1 cellular context compared by ENCODE assay signal in genomic region chr9:136901516-136902258, GRCh38.
TF ChIP-seq lines count a peak whose summit lies in the region.

No MANE protein-coding gene starts in this region.

TF ChIP-seq in GM12878, 131 proteins besides CTCF, POLR2A, EP300 and RAD21:
- TF ChIP-seq IKZF2 (IDR thresholded peaks at IDR 0.05) (peak; percentile 49; a peak in 3 of 4 replicates), TCF12 (IDR thresholded peaks at IDR 0.05; ENCODE audit: low read depth, low read length) (peak; percentile 77), FOS (IDR thresholded peaks at IDR 0.05; ENCODE audit: borderline replicate concordance, extremely low read depth, insufficient read length) (no peak), TAF1 (IDR thresholded peaks at IDR 0.05; ENCODE audit: borderline replicate concordance, low read depth, low read length) (peak; percentile 70), POLR2AphosphoS5 (IDR thresholded peaks at IDR 0.05; ENCODE audit: low read length) (peak; percentile 95), MYC (IDR thresholded peaks at IDR 0.05; ENCODE audit: insufficient read depth, insufficient read length, insufficient replicate concordance, low read length, severe bottlenecking) (peak; percentile 66), BCLAF1 (IDR thresholded peaks at IDR 0.05) (no peak), RB1 (IDR thresholded peaks at IDR 0.05; ENCODE audit: borderline replicate concordance) (no peak), EGR1 (IDR thresholded peaks at IDR 0.05; ENCODE audit: borderline replicate concordance in 1 of 2, low read depth in 2 of 2, low read length in 2 of 2) (peak in 1 of 2 experiments; percentile 43; a peak in 1 of 3 replicates), LARP7 (IDR thresholded peaks at IDR 0.05) (peak; percentile 78; the same call in 1 of the 2 replicates), MAX (IDR thresholded peaks at IDR 0.05; ENCODE audit: low read depth, low read length) (0 out of 2 replicates have a peak, but pooled peaks have one; percentile 14), EED (IDR thresholded peaks at IDR 0.05; ENCODE audit: low read depth) (peak; percentile 61), PKNOX1 (IDR thresholded peaks at IDR 0.05) (peak; percentile 79), POU2F2 (IDR thresholded peaks at IDR 0.05; ENCODE audit: borderline replicate concordance, low read depth, low read length) (peak; percentile 35; the same call in 1 of the 3 replicates), ZBTB11 (CRISPR knock-in tag; IDR thresholded peaks at IDR 0.05) (no peak), ETV6 (conservative IDR thresholded peaks at IDR 0.05 in 1 of 2, IDR thresholded peaks at IDR 0.05 in 1 of 2; ENCODE audit: borderline replicate concordance in 1 of 2, low read depth in 1 of 2) (no peak), RUNX3 (IDR thresholded peaks at IDR 0.05; ENCODE audit: low read length) (peak; percentile 83), SP1 (IDR thresholded peaks at IDR 0.05; ENCODE audit: low read depth, low read length) (peak; percentile 46), CREM (IDR thresholded peaks at IDR 0.05; ENCODE audit: low read depth) (no peak), SMAD5 (IDR thresholded peaks at IDR 0.05; ENCODE audit: low read depth) (peak; percentile 52; the same call in 1 of the 2 replicates), ZNF687 (IDR thresholded peaks at IDR 0.05) (no peak; the same call in 1 of the 2 replicates), ZNF217 (IDR thresholded peaks at IDR 0.05) (no peak), HDAC6 (IDR thresholded peaks at IDR 0.05; ENCODE audit: unreplicated experiment) (no peak), PAX5 (IDR thresholded peaks at IDR 0.05; ENCODE audit: borderline replicate concordance, low read depth, low read length) (peak; percentile 72), YY1 (IDR thresholded peaks at IDR 0.05; ENCODE audit: low read depth, low read length) (peak; percentile 13; the same call in 1 of the 2 replicates), HDAC2 (IDR thresholded peaks at IDR 0.05) (no peak), CBFB (IDR thresholded peaks at IDR 0.05; ENCODE audit: low read depth) (peak; percentile 41; the same call in 1 of the 2 replicates), TCF3 (IDR thresholded peaks at IDR 0.05; ENCODE audit: borderline replicate concordance, insufficient read depth, low read depth, low read length) (peak; percentile 73; the same call in 1 of the 2 replicates), IKZF1 (conservative IDR thresholded peaks at IDR 0.05) (peak; percentile 74), PBX3 (IDR thresholded peaks at IDR 0.05; ENCODE audit: insufficient replicate concordance, low read depth, low read length) (peak; percentile 46), MXI1 (IDR thresholded peaks at IDR 0.05; ENCODE audit: low read depth, low read length) (peak; percentile 38; the same call in 1 of the 2 replicates), SIX5 (IDR thresholded peaks at IDR 0.05; ENCODE audit: low read depth, low read length, severe bottlenecking) (no peak), NBN (IDR thresholded peaks at IDR 0.05) (peak; percentile 88; the same call in 1 of the 2 replicates), GATAD2B (conservative IDR thresholded peaks at IDR 0.05; ENCODE audit: low read depth) (peak; percentile 50; the same call in 1 of the 2 replicates), NKRF (conservative IDR thresholded peaks at IDR 0.05) (0 out of 2 replicates have a peak, but pooled peaks have one; percentile 32), HDGF (IDR thresholded peaks at IDR 0.05) (peak; percentile 69), GABPA (IDR thresholded peaks at IDR 0.05; ENCODE audit: low read depth) (no peak), SIN3A (IDR thresholded peaks at IDR 0.05; ENCODE audit: low read depth, low read length) (no peak), SMAD1 (IDR thresholded peaks at IDR 0.05; ENCODE audit: low read depth, partially characterized antibody) (no peak), BHLHE40 (IDR thresholded peaks at IDR 0.05; ENCODE audit: borderline replicate concordance in 1 of 2, low read depth in 2 of 2, low read length in 1 of 2) (peak in 1 of 2 experiments; percentile 42; a peak in 1 of 4 replicates), SMARCA5 (IDR thresholded peaks at IDR 0.05) (peak; percentile 96), PRDM15 (CRISPR knock-in tag; IDR thresholded peaks at IDR 0.05) (0 out of 2 replicates have a peak, but pooled peaks have one; percentile 55)
